17 cellular contexts compared by ENCODE assay signal in genomic region chr10:121516071-121516470, GRCh38.
DNase-seq lines count a peak whose midpoint lies in the region; FAIRE-seq and TF ChIP-seq lines count a peak whose summit lies in the region.
"Had no signal": no experiment of that assay in that cellular context is flagged by ENCODE, and none has a peak within 500 bp of the region (broad histone marks: within the 10 kb centered on the region; RNA-seq: fewer than 3 reads in every experiment).

No MANE protein-coding gene starts in this region.

- intact Hi-C loops in activated CD4-positive, alpha-beta memory T cell treated with anti-CD3 and anti-CD28 coated beads for 36 hours (cut with micrococcal nuclease), result loop anchor here (2.0 to 5.0 kb wide), 3 partner anchors 67 to 239 kb away; partner anchors contain the start of gene FGFR2

- peaks cover 34% of the 10 kb centered on the region for H3K4me1 Mint-ChIP-seq in activated CD4-positive, alpha-beta memory T cell treated with anti-CD3 and anti-CD28 coated beads, Interleukin-2, amount 10 ng/mL, durations not matched to agents 7 days and 5 days
- H3K4me1 Mint-ChIP-seq in activated CD4-positive, alpha-beta memory T cell treated with anti-CD3 and anti-CD28 coated beads for 36 hours (ENCODE audit: low read depth), result peaks cover 9% of the 10 kb centered on the region

- H3K27me3 ChIP-seq in KMS-11 (ENCODE audit: insufficient read depth, low read depth), result no peaks in the 10 kb centered on the region
- H3K27me3 ChIP-seq: MG63 had no signal

- no peaks in the 10 kb centered on the region; the same call in 1 of the 2 replicates for H3K36me3 ChIP-seq in KMS-11 (ENCODE audit: insufficient read depth)
- H3K36me3 ChIP-seq: MG63 had no signal

- peak overlapping the region; percentile 31; the same call in 1 of the 2 replicates for H3K9ac ChIP-seq in KMS-11

- no peak for TF ChIP-seq CTCF in KMS-11 (conservative IDR thresholded peaks at IDR 0.05; ENCODE audit: low read depth, low read length)
- TF ChIP-seq CTCF in foreskin fibroblast (IDR thresholded peaks at IDR 0.05; ENCODE audit: low read depth, low read length), result no peak

- H3K4me3 Mint-ChIP-seq in activated CD4-positive, alpha-beta memory T cell treated with anti-CD3 and anti-CD28 coated beads, Interleukin-2, amount 10 ng/mL, durations not matched to agents 7 days and 5 days, result peak overlapping the region; percentile 49
- H3K4me3 Mint-ChIP-seq in activated CD4-positive, alpha-beta memory T cell treated with anti-CD3 and anti-CD28 coated beads for 36 hours, result no peak overlapping the region

- peaks cover 58% of the 10 kb centered on the region for H3K4me1 ChIP-seq in KMS-11 (ENCODE audit: low read depth, poor library complexity, severe bottlenecking)

- no peak overlapping the region for H2AFZ ChIP-seq in KMS-11 (ENCODE audit: low read depth)

- H3K27ac Mint-ChIP-seq in activated CD4-positive, alpha-beta memory T cell treated with anti-CD3 and anti-CD28 coated beads, Interleukin-2, amount 10 ng/mL, durations not matched to agents 7 days and 5 days, result peak overlapping the region; percentile 80
- H3K27ac Mint-ChIP-seq in activated CD4-positive, alpha-beta memory T cell treated with anti-CD3 and anti-CD28 coated beads for 36 hours, result no peak overlapping the region

- H3K27me3 Mint-ChIP-seq in activated CD4-positive, alpha-beta memory T cell treated with anti-CD3 and anti-CD28 coated beads, Interleukin-2, amount 10 ng/mL, durations not matched to agents 7 days and 5 days, result peaks cover 3% of the 10 kb centered on the region
- H3K27me3 Mint-ChIP-seq in activated CD4-positive, alpha-beta memory T cell treated with anti-CD3 and anti-CD28 coated beads for 36 hours, result peaks cover 6% of the 10 kb centered on the region

- POLR2A ChIA-PET in activated CD4-positive, alpha-beta memory T cell treated with anti-CD3 and anti-CD28 coated beads, Interleukin-2, amount 10 ng/mL, durations not matched to agents 7 days and 5 days (lab: Charles Lee), result no interaction called here
- POLR2A ChIA-PET in activated CD4-positive, alpha-beta memory T cell treated with anti-CD3 and anti-CD28 coated beads for 36 hours (lab: Charles Lee), result no interaction called here

- no peaks in the 10 kb centered on the region for H3K36me3 Mint-ChIP-seq in activated CD4-positive, alpha-beta memory T cell treated with anti-CD3 and anti-CD28 coated beads, Interleukin-2, amount 10 ng/mL, durations not matched to agents 7 days and 5 days (ENCODE audit: low read depth)
- H3K36me3 Mint-ChIP-seq in activated CD4-positive, alpha-beta memory T cell treated with anti-CD3 and anti-CD28 coated beads for 36 hours, result no peaks in the 10 kb centered on the region

- no peak for DNase-seq in activated CD4-positive, alpha-beta memory T cell treated with anti-CD3 and anti-CD28 coated beads, Interleukin-2, amount 10 ng/mL, durations not matched to agents 7 days and 5 days
- no peak for DNase-seq in activated CD4-positive, alpha-beta memory T cell treated with anti-CD3 and anti-CD28 coated beads for 36 hours
- DNase-seq in HTR-8/SVneo (ENCODE audit: insufficient read length, low spot score) (no peak), foreskin fibroblast (no peak)
- DNase-seq in stimulated activated naive CD4-positive, alpha-beta T cell (lab: John Stamatoyannopoulos, UW), result no peak
- DNase-seq: DMS53, KG1, MG63, NCI-H1105 treated with DMSO at 0.1 percent for 48 hours, NCI-H187 treated with DMSO at 0.1 percent for 48 hours, NCI-H446 treated with DMSO at 0.1 percent for 48 hours, NCI-H774, SIG-M5 had no signal

- peak overlapping the region; percentile 84 for H3K27ac ChIP-seq in KMS-11
- peak overlapping the region; percentile 57 for H3K27ac ChIP-seq in angular gyrus (ENCODE audit: low read depth, low read length)
- peak overlapping the region; percentile 61 for H3K27ac ChIP-seq in temporal lobe (ENCODE audit: low read depth, low read length)
- H3K27ac ChIP-seq: 22Rv1 had no signal

- peaks cover 6% of the 10 kb centered on the region; the same call in 1 of the 2 replicates for H3K79me2 ChIP-seq in KMS-11 (ENCODE audit: insufficient read depth, low read depth)

- no peak for FAIRE-seq in HTR-8/SVneo (lab: Jason Lieb, UNC)

- CTCF ChIA-PET in activated CD4-positive, alpha-beta memory T cell treated with anti-CD3 and anti-CD28 coated beads, Interleukin-2, amount 10 ng/mL, durations not matched to agents 7 days and 5 days (lab: Charles Lee), result interaction anchor here (1.4 kb wide), 1 partner anchor 567 kb away, joined by 6 read pairs; no protein-coding TSS in a partner anchor
- CTCF ChIA-PET in activated CD4-positive, alpha-beta memory T cell treated with anti-CD3 and anti-CD28 coated beads for 36 hours (lab: Charles Lee), result no interaction called here

- H3K9me3 Mint-ChIP-seq in activated CD4-positive, alpha-beta memory T cell treated with anti-CD3 and anti-CD28 coated beads, Interleukin-2, amount 10 ng/mL, durations not matched to agents 7 days and 5 days, result no peaks in the 10 kb centered on the region
- no peaks in the 10 kb centered on the region for H3K9me3 Mint-ChIP-seq in activated CD4-positive, alpha-beta memory T cell treated with anti-CD3 and anti-CD28 coated beads for 36 hours

- H4K20me1 ChIP-seq in KMS-11 (ENCODE audit: insufficient read depth), result no peaks in the 10 kb centered on the region

- H3K4me2 ChIP-seq in KMS-11, result peak overlapping the region; percentile 72

- H3K4me3 ChIP-seq in KMS-11 (IDR thresholded peaks at IDR 0.05; ENCODE audit: insufficient read depth, low read depth, low read length) (no peak overlapping the region), foreskin fibroblast (ENCODE audit: low read depth in 1 of 2, low read length in 2 of 2) (no peak overlapping the region)
- H3K4me3 ChIP-seq: MG63 had no signal
